Comparison of ENCODE assay signal across 11 cellular contexts in genomic region chr6:21157186-21157929, GRCh38.
DNase-seq lines count a peak whose midpoint lies in the region; ATAC-seq and TF ChIP-seq lines count a peak whose summit lies in the region.
"Had no signal": no experiment of that assay in that cellular context is flagged by ENCODE, and none has a peak within 500 bp of the region (broad histone marks: within the 10 kb centered on the region; RNA-seq: fewer than 3 reads in every experiment).

No MANE protein-coding gene starts in this region.

- intact Hi-C loops in heart right ventricle (cut with DNase I) = no loop called here

- no peaks in the 10 kb centered on the region for H3K4me1 ChIP-seq in heart right ventricle
- H3K4me1 ChIP-seq: lower lobe of right lung had no signal

- H3K9me3 ChIP-seq in heart right ventricle = no peaks in the 10 kb centered on the region
- H3K9me3 ChIP-seq: lower lobe of right lung had no signal

- H3K4me3 ChIP-seq in heart right ventricle = no peak overlapping the region
- H3K4me3 ChIP-seq: lower lobe of right lung had no signal

- H3K36me3 ChIP-seq in heart right ventricle = no peaks in the 10 kb centered on the region
- H3K36me3 ChIP-seq: lower lobe of right lung had no signal

- no peak overlapping the region for H3K27ac ChIP-seq in heart right ventricle
- H3K27ac ChIP-seq: lower lobe of right lung had no signal

- H3K27me3 ChIP-seq in heart right ventricle = no peaks in the 10 kb centered on the region

- TF ChIP-seq CTCF in heart right ventricle (IDR thresholded peaks at IDR 0.05) = no peak

- ATAC-seq in GM18499 (IDR thresholded peaks at IDR 0.05; ENCODE audit: insufficient read depth, unreplicated experiment) (peak; percentile 58), GM19452 (IDR thresholded peaks at IDR 0.05; ENCODE audit: unreplicated experiment) (peak; percentile 72), HG02943 (IDR thresholded peaks at IDR 0.05; ENCODE audit: low read depth, unreplicated experiment) (peak; percentile 55), heart right ventricle (no peak)
- ATAC-seq: lower lobe of right lung had no signal

- DNase-seq in NCI-H69 (lab: John Stamatoyannopoulos, UW) (peak; percentile 55), DMS114 treated with DMSO at 0.1 percent for 48 hours (lab: John Stamatoyannopoulos, UW; ENCODE audit: unreplicated experiment) (no peak), T-helper 9 cell (no peak), heart right ventricle (no peak), DMS53 (lab: John Stamatoyannopoulos, UW) (no peak)
- DNase-seq: activated CD4-positive, alpha-beta T cell treated with anti-CD3 and anti-CD28 coated beads, Interleukin-2, amount 50 U/mL, for 48 hours; lower lobe of right lung; stimulated activated naive CD4-positive, alpha-beta T cell had no signal

- 64 to 80% methylated on average over 4 of the region's 4 CpGs for WGBS in heart right ventricle, 2 donors

Comparison
In these comparisons a context has a peak if more than half of its experiments do, and no peak if none do; other contexts are left out.
1. ATAC-seq: peak in GM18499 (single experiment), GM19452 (single experiment) and HG02943 (single experiment); none in heart right ventricle (0 of 8).